In the genomic region with DNA sequence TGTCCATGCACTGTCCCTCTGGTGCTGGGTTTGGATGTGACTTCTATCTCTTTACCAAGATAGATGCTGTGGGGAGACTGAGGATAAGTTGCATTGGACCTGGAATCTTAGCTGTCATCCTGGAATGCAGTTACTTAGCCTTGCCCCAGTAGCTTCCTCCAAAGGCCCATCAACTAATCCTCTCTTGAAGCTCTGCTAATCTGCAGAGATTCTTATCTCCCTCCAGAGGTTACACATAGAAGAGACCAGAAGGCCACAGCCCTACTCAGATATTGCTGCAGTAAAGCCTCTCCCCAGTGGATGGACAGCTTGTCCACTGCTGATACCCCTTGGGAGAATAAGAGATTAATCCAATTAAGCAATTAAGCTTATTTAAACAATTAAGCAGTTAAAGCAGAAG, we compare ENCODE assay signal across 31 cellular contexts.
"Had no signal": no experiment of that assay in that cellular context is flagged by ENCODE, and none has a peak within 500 bp of the region (broad histone marks: within the 10 kb centered on the region; RNA-seq: fewer than 3 reads in every experiment).

No MANE protein-coding gene starts in this region.

- H3K4me1 ChIP-seq: adrenal gland, body of pancreas, left lung, lower lobe of right lung, pancreas, prostate gland, sigmoid colon, suprapubic skin, tibial artery, upper lobe of right lung had no signal

- H3K4me1 Mint-ChIP-seq: stimulated activated naive B cell treated with anti-CD40 and anti-IgM and Interleukin-4, amounts not matched to agents 10 μg/mL and 1 μg/mL and 100 μg/mL, for 72 hours had no signal

- H3K27ac Mint-ChIP-seq: activated naive CD4-positive, alpha-beta T cell treated with anti-CD3 and anti-CD28 coated beads for 36 hours; activated naive CD8-positive, alpha-beta T cell treated with anti-CD3 and anti-CD28 coated beads for 36 hours; activated T-helper 1 cell treated with anti-CD3 and anti-CD28 coated beads, Interleukin-12 subunit alpha, Interleukin-12 subunit beta, Interleukin-2, Interleukin-4 antibody, amounts not matched to agents 30 ng/mL and 10 ng/mL and 1 ng/mL, durations not matched to agents 14 hours and 24 hours and 36 hours; nephron progenitor cell; stimulated activated naive B cell treated with anti-CD40 and anti-IgM and Interleukin-4, amounts not matched to agents 10 μg/mL and 1 μg/mL and 100 μg/mL, for 72 hours had no signal

- H3K27me3 ChIP-seq: adrenal gland, body of pancreas, left lung, pancreas, sigmoid colon, suprapubic skin, tibial artery, upper lobe of right lung had no signal

- H3K9me3 Mint-ChIP-seq: activated naive CD4-positive, alpha-beta T cell treated with anti-CD3 and anti-CD28 coated beads for 36 hours; activated naive CD8-positive, alpha-beta T cell treated with anti-CD3 and anti-CD28 coated beads for 36 hours; activated T-helper 1 cell treated with anti-CD3 and anti-CD28 coated beads, Interleukin-12 subunit alpha, Interleukin-12 subunit beta, Interleukin-2, Interleukin-4 antibody, amounts not matched to agents 30 ng/mL and 10 ng/mL and 1 ng/mL, durations not matched to agents 14 hours and 24 hours and 36 hours; nephron progenitor cell had no signal

- ATAC-seq: activated CD4-positive, CD25-positive, alpha-beta regulatory T cell treated with anti-CD3 and anti-CD28 coated beads, Interleukin-2, amount 50 U/mL, for 24 hours; body of pancreas; left lung; lower lobe of right lung; mucosa of descending colon; pancreas; stimulated activated naive B cell treated with anti-CD40 and anti-IgM and Interleukin-4, amounts not matched to agents 10 μg/mL and 1 μg/mL and 100 μg/mL, for 72 hours; upper lobe of right lung had no signal

- DNase-seq: activated CD4-positive, alpha-beta T cell treated with anti-CD3 and anti-CD28 coated beads for 48 hours; activated CD4-positive, alpha-beta T cell treated with anti-CD3 and anti-CD28 coated beads, Interleukin-2, amount 50 U/mL, for 48 hours; activated CD8-positive, alpha-beta memory T cell treated with anti-CD3 and anti-CD28 coated beads for 24 hours; activated effector memory CD4-positive, alpha-beta T cell treated with anti-CD3 and anti-CD28 coated beads, Interleukin-2, amount 50 U/mL, for 16 hours; activated naive CD4-positive, alpha-beta T cell treated with anti-CD3 and anti-CD28 coated beads for 36 hours; activated naive CD8-positive, alpha-beta T cell treated with anti-CD3 and anti-CD28 coated beads for 36 hours; adrenal gland; aorta; body of pancreas; dermis blood vessel endothelial cell; effector CD4-positive, alpha-beta T cell; left lung; lower lobe of right lung; mesenchymal stem cell; mucosa of descending colon; nephron progenitor cell; pancreas; retina; sigmoid colon; small intestine; stimulated activated CD4-positive, alpha-beta T cell treated with anti-CD3 and anti-CD28 coated beads, Interleukin-4, amount 100 ng/mL, for 4 hours; stimulated activated CD8-positive, alpha-beta memory T cell treated with anti-CD3 and anti-CD28 coated beads, Interleukin-4, amount 100 ng/mL, for 48 hours; stimulated activated naive B cell treated with anti-CD40 and anti-IgM and Interleukin-4, amounts not matched to agents 10 μg/mL and 1 μg/mL and 100 μg/mL, for 72 hours; tibial artery; upper lobe of right lung had no signal

- H3K9me3 ChIP-seq: adrenal gland, body of pancreas, lower lobe of right lung, mucosa of descending colon, pancreas, prostate gland, sigmoid colon, suprapubic skin, tibial artery, upper lobe of right lung had no signal

- H3K4me3 Mint-ChIP-seq: activated naive CD4-positive, alpha-beta T cell treated with anti-CD3 and anti-CD28 coated beads for 36 hours; activated naive CD8-positive, alpha-beta T cell treated with anti-CD3 and anti-CD28 coated beads for 36 hours; activated T-helper 1 cell treated with anti-CD3 and anti-CD28 coated beads, Interleukin-12 subunit alpha, Interleukin-12 subunit beta, Interleukin-2, Interleukin-4 antibody, amounts not matched to agents 30 ng/mL and 10 ng/mL and 1 ng/mL, durations not matched to agents 14 hours and 24 hours and 36 hours; nephron progenitor cell; stimulated activated naive B cell treated with anti-CD40 and anti-IgM and Interleukin-4, amounts not matched to agents 10 μg/mL and 1 μg/mL and 100 μg/mL, for 72 hours had no signal

- H3K36me3 ChIP-seq: adrenal gland, left lung, lower lobe of right lung, pancreas, prostate gland, sigmoid colon, suprapubic skin, tibial artery, upper lobe of right lung had no signal

- H3K27ac ChIP-seq: adrenal gland, body of pancreas, epithelial cell of prostate, left lung, lower lobe of right lung, pancreas, prostate gland, sigmoid colon, suprapubic skin, tibial artery, upper lobe of right lung, VCaP had no signal

- H3K27me3 Mint-ChIP-seq: activated naive CD8-positive, alpha-beta T cell treated with anti-CD3 and anti-CD28 coated beads for 36 hours; stimulated activated naive B cell treated with anti-CD40 and anti-IgM and Interleukin-4, amounts not matched to agents 10 μg/mL and 1 μg/mL and 100 μg/mL, for 72 hours had no signal

- H3K4me3 ChIP-seq: adrenal gland, body of pancreas, left lung, lower lobe of right lung, mucosa of descending colon, pancreas, prostate gland, sigmoid colon, suprapubic skin, tibial artery, upper lobe of right lung had no signal

- H3K36me3 Mint-ChIP-seq: activated naive CD8-positive, alpha-beta T cell treated with anti-CD3 and anti-CD28 coated beads for 36 hours; stimulated activated naive B cell treated with anti-CD40 and anti-IgM and Interleukin-4, amounts not matched to agents 10 μg/mL and 1 μg/mL and 100 μg/mL, for 72 hours had no signal
